In the genomic region with DNA sequence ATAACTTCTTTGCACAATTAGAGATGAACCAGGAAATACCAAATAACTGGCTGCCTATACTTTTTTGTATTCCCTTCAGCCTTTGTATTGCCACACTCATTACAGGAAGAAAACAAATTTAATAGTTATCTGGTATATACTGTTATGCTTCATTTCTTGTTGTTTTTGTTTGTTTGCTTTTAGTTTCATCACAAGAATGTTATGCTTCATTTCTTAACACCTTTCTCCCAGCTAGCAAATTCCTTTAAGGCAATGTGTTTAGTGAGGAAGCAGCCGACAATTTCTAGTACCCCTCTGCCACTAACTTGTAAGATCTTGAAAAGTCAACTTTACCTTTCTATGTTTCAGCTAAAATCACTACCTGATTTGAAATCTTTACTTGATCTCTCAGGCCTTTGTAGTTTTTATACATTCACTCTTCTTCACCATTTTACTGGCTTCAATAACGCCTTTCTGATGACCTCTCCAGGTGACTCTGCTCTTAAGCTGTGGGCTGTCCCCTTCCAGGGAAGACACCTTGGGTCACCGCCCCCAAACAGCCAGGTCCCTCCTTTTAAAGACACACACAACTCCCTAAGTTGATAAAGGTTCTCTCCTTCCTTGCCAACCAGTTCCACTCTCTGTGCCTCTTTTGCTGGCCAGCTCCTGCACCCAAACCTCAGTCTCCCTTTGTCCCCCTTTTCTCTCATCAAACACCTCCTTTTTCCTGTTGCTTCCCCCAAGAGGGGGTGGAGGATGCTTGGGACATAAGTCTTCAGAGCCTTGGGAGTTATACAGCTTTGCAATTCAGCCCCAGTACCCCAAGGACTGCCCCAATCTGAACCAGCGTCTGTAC, we compare ENCODE assay signal across 8 cellular contexts. TPM values are rescaled to one million over a fixed set of nuclear protein-coding genes. Genes with fewer than 3 reads are reported as not detected.
DNase-seq lines count a peak whose midpoint lies in the region; ATAC-seq and TF ChIP-seq lines count a peak whose summit lies in the region.

No MANE protein-coding gene starts in this region.

- intact Hi-C loops in ovary (cut with DNase I) = no loop called here

- H3K9me3 ChIP-seq in CD4-positive, CD25-positive, alpha-beta regulatory T cell (ENCODE audit: control insufficient read depth in 2 of 2, low read length in 2 of 2) = no peaks in the 10 kb centered on the region
- H3K9me3 ChIP-seq in SJCRH30 (replicated peaks) = no peaks in the 10 kb centered on the region
- no peaks in the 10 kb centered on the region for H3K9me3 ChIP-seq in ovary
- H3K9me3 ChIP-seq in tibial nerve = no peaks in the 10 kb centered on the region

- peak overlapping the region; percentile 90 for H3K4me3 ChIP-seq in CD4-positive, CD25-positive, alpha-beta regulatory T cell (ENCODE audit: low read depth, low read length)
- peak overlapping the region; percentile 99 for H3K4me3 ChIP-seq in SJCRH30
- peak overlapping the region; percentile 72 for H3K4me3 ChIP-seq in ovary
- H3K4me3 ChIP-seq in tibial nerve = peak overlapping the region; percentile 82 to 97 (median 86)

- peaks cover 21 to 52% (median 41%) of the 10 kb centered on the region in 4 donors for H3K4me1 Mint-ChIP-seq in CD4-positive, CD25-positive, alpha-beta regulatory T cell
- peaks cover 10% of the 10 kb centered on the region for H3K4me1 Mint-ChIP-seq in glutamatergic neuron (ENCODE audit: low read depth, unreplicated experiment)

- no peak for TF ChIP-seq CTCF in glutamatergic neuron (IDR thresholded peaks at IDR 0.05; ENCODE audit: partially characterized antibody, unreplicated experiment)
- TF ChIP-seq CTCF in ovary (IDR thresholded peaks at IDR 0.05) = no peak
- no peak for TF ChIP-seq CTCF in tibial nerve (IDR thresholded peaks at IDR 0.05)

- peak overlapping the region; percentile 83 to 99 (median 97) for H3K27ac Mint-ChIP-seq in CD4-positive, CD25-positive, alpha-beta regulatory T cell
- H3K27ac Mint-ChIP-seq in glutamatergic neuron (ENCODE audit: unreplicated experiment) = peak overlapping the region; percentile 94

- peak overlapping the region; percentile 93 to 99 (median 96) for H3K4me3 Mint-ChIP-seq in CD4-positive, CD25-positive, alpha-beta regulatory T cell
- H3K4me3 Mint-ChIP-seq in glutamatergic neuron (ENCODE audit: unreplicated experiment) = peak overlapping the region; percentile 100

- H3K9me3 Mint-ChIP-seq in CD4-positive, CD25-positive, alpha-beta regulatory T cell = no peaks in the 10 kb centered on the region
- H3K9me3 Mint-ChIP-seq in glutamatergic neuron (ENCODE audit: unreplicated experiment) = peaks cover 12% of the 10 kb centered on the region

- peaks cover 10% of the 10 kb centered on the region for H3K27me3 Mint-ChIP-seq in CD4-positive, CD25-positive, alpha-beta regulatory T cell
- H3K27me3 Mint-ChIP-seq in glutamatergic neuron (ENCODE audit: unreplicated experiment) = peaks cover 6% of the 10 kb centered on the region

- H3K36me3 Mint-ChIP-seq in CD4-positive, CD25-positive, alpha-beta regulatory T cell = peaks cover 5% of the 10 kb centered on the region
- peaks cover 6% of the 10 kb centered on the region for H3K36me3 Mint-ChIP-seq in glutamatergic neuron (ENCODE audit: unreplicated experiment)

- H3K27ac ChIP-seq in CD4-positive, CD25-positive, alpha-beta regulatory T cell (ENCODE audit: insufficient read depth, low read length, poor library complexity, severe bottlenecking) = peak overlapping the region; percentile 74
- H3K27ac ChIP-seq in SJCRH30 = peak overlapping the region; percentile 62; the same call in 1 of the 2 replicates
- H3K27ac ChIP-seq in ovary = peak overlapping the region in 1 of 2 donors; percentile 75
- peak overlapping the region; percentile 69 to 95 (median 90) for H3K27ac ChIP-seq in tibial nerve

- ATAC-seq in CD4-positive, CD25-positive, alpha-beta regulatory T cell (ENCODE audit: low read depth in 2 of 2) = peak; percentile 44 to 50
- peak; percentile 37 for ATAC-seq in GM21528 (IDR thresholded peaks at IDR 0.05; ENCODE audit: low FRiP score, unreplicated experiment)

- DNase-seq in CD4-positive, CD25-positive, alpha-beta regulatory T cell = peak; percentile 58 to 88 (median 64)
- DNase-seq in LHCN-M2 (ENCODE audit: low read depth) = peak; percentile 51
- DNase-seq in SJCRH30 = peak; percentile 68 to 77
- peak; percentile 4 to 47 (median 22) for DNase-seq in activated naive CD4-positive, alpha-beta T cell (lab: John Stamatoyannopoulos, UW)
- DNase-seq in glutamatergic neuron = peak; percentile 28
- peak in 4 of 5 donors; percentile 19 to 47 (median 36) for DNase-seq in ovary
- DNase-seq in tibial nerve (ENCODE audit: low spot score in 2 of 2) = peak; percentile 13 to 19

- peaks cover 36% of the 10 kb centered on the region for H3K4me1 ChIP-seq in CD4-positive, CD25-positive, alpha-beta regulatory T cell (ENCODE audit: control insufficient read depth, insufficient read depth, low read length, poor library complexity, severe bottlenecking)
- H3K4me1 ChIP-seq in SJCRH30 = 0 out of 2 replicates have a peak, but pooled peaks cover 4% of the 10 kb centered on the region
- peaks cover 8% of the 10 kb centered on the region for H3K4me1 ChIP-seq in ovary (ENCODE audit: insufficient read depth)
- H3K4me1 ChIP-seq in tibial nerve = peaks cover 0 to 54% (median 10%) of the 10 kb centered on the region in 4 donors

- TF ChIP-seq EP300 in ovary (IDR thresholded peaks at IDR 0.05) (no peak), tibial nerve (IDR thresholded peaks at IDR 0.05) (no peak)

- no peak for TF ChIP-seq POLR2A in ovary (IDR thresholded peaks at IDR 0.05)
- no peak for TF ChIP-seq POLR2A in tibial nerve (IDR thresholded peaks at IDR 0.05)

- WGBS in ovary, 3 donors = 6 to 7% (median 6%) methylated on average over 4 of the region's 4 CpGs
- WGBS in tibial nerve, 2 donors = 7 to 11% methylated on average over 4 of the region's 4 CpGs

- H3K27me3 ChIP-seq in CD4-positive, CD25-positive, alpha-beta regulatory T cell (ENCODE audit: control insufficient read depth, insufficient read depth, low read length) = no peaks in the 10 kb centered on the region
- H3K27me3 ChIP-seq in SJCRH30 (no peaks in the 10 kb centered on the region; the same call in 1 of the 2 replicates), ovary (no peaks in the 10 kb centered on the region), tibial nerve (no peaks in the 10 kb centered on the region)

- no peaks in the 10 kb centered on the region for H3K36me3 ChIP-seq in CD4-positive, CD25-positive, alpha-beta regulatory T cell (ENCODE audit: control insufficient read depth, insufficient read depth, low read length)
- H3K36me3 ChIP-seq in SJCRH30 = no peaks in the 10 kb centered on the region; the same call in 1 of the 2 replicates
- no peaks in the 10 kb centered on the region for H3K36me3 ChIP-seq in ovary
- H3K36me3 ChIP-seq in tibial nerve = no peaks in the 10 kb centered on the region

RNA-seq across cellular contexts. Expression of gene NCOA6, which starts 1.2 kb away (rescaled TPM):
- total RNA-seq in CD4-positive, CD25-positive, alpha-beta regulatory T cell = 31.5 TPM
- polyA plus RNA-seq in CD4-positive, CD25-positive, alpha-beta regulatory T cell = 1 to 10 TPM; 1.7 to 4.0 (median 3.5) TPM
- total RNA-seq in LHCN-M2 (2014; rRNA removed) = 5.5 and 10.1 TPM in 2 replicates
- polyA plus RNA-seq in LHCN-M2 (2012) = 10.4 TPM
- 21.5 and 22.2 TPM in 2 replicates for total RNA-seq in SJCRH30 (2014; rRNA removed; shearing (Covaris generic))
- 45.6 TPM for total RNA-seq in glutamatergic neuron (ENCODE audit: unreplicated experiment)
- total RNA-seq in ovary = 10 to 100 TPM; 10.5 to 31.7 (median 23.9) TPM
- 10 to 100 TPM; 14.0 to 28.6 TPM for polyA plus RNA-seq in ovary
- 10 to 100 TPM; 16.9 to 26.1 (median 24.0) TPM for total RNA-seq in tibial nerve

RNA-seq across cellular contexts. Expression of gene GGT7, which starts 48.4 kb away (rescaled TPM):
- 20.9 TPM for total RNA-seq in CD4-positive, CD25-positive, alpha-beta regulatory T cell
- polyA plus RNA-seq in CD4-positive, CD25-positive, alpha-beta regulatory T cell = 1 to 10 TPM; 3.9 to 6.9 (median 5.4) TPM
- 5.7 and 7.3 TPM in 2 replicates for total RNA-seq in LHCN-M2 (2014; rRNA removed)
- 10.2 TPM for polyA plus RNA-seq in LHCN-M2 (2012)
- total RNA-seq in SJCRH30 (2014; rRNA removed; shearing (Covaris generic)) = 7.5 and 11.8 TPM in 2 replicates
- total RNA-seq in glutamatergic neuron (ENCODE audit: unreplicated experiment) = 81.9 TPM
- total RNA-seq in ovary = 10 to 100 TPM; 16.9 to 30.3 (median 19.5) TPM
- polyA plus RNA-seq in ovary = 10 to 100 TPM in 1 of 2 donors, 1 to 10 TPM in 1; 4.4 to 15.5 TPM
- total RNA-seq in tibial nerve = 10 to 100 TPM; 19.6 to 41.7 (median 28.4) TPM

RNA-seq across cellular contexts. Expression of gene ACSS2, which starts 52.2 kb away (rescaled TPM):
- 8.8 TPM for total RNA-seq in CD4-positive, CD25-positive, alpha-beta regulatory T cell
- polyA plus RNA-seq in CD4-positive, CD25-positive, alpha-beta regulatory T cell = 10 to 100 TPM in 3 of 4 donors, 1 to 10 TPM in 1; 8.8 to 14.1 (median 12.8) TPM
- 19.5 and 24.5 TPM in 2 replicates for total RNA-seq in LHCN-M2 (2014; rRNA removed)
- 15.8 TPM for polyA plus RNA-seq in LHCN-M2 (2012)
- 14.8 and 18.0 TPM in 2 replicates for total RNA-seq in SJCRH30 (2014; rRNA removed; shearing (Covaris generic))
- 53.3 TPM for total RNA-seq in glutamatergic neuron (ENCODE audit: unreplicated experiment)
- total RNA-seq in ovary = 10 to 100 TPM; 26.8 to 42.6 (median 39.1) TPM
- 10 to 100 TPM; 25.3 to 59.7 TPM for polyA plus RNA-seq in ovary
- total RNA-seq in tibial nerve = 100 to 1,000 TPM in 2 of 4 donors, 10 to 100 TPM in 2; 68.4 to 112 (median 94.3) TPM

Comparison
In these comparisons a context has a peak if more than half of its experiments do, and no peak if none do; other contexts are left out.
1. DNase-seq: peak in every context shown above with its lines; median percentile 72 in SJCRH30; 64 in CD4-positive, CD25-positive, alpha-beta regulatory T cell; 51 in LHCN-M2; 36 in ovary; 28 in glutamatergic neuron; 22 in activated naive CD4-positive, alpha-beta T cell; 16 in tibial nerve.